In genomic region chr20:63873477-63873971, GRCh38 we compare ENCODE assay signal across 9 cellular contexts. TPM values are rescaled to one million over a fixed set of nuclear protein-coding genes. Genes with fewer than 3 reads are reported as not detected.
DNase-seq lines count a peak whose midpoint lies in the region; ATAC-seq and TF ChIP-seq lines count a peak whose summit lies in the region.
"Had no signal": no experiment of that assay in that cellular context is flagged by ENCODE, and none has a peak within 500 bp of the region (broad histone marks: within the 10 kb centered on the region; RNA-seq: fewer than 3 reads in every experiment).

No MANE protein-coding gene starts in this region.

- intact Hi-C loops in dendritic cell treated with granulocyte-macrophage colony-stimulating factor and Interleukin-4, amounts not matched to agents 40 ng/mL and 50 ng/mL, for 4 days (cut with micrococcal nuclease), result loop anchor here (1.0 to 2.0 kb wide), 2 partner anchors 9 to 21 kb away; partner anchors contain the start of gene DNAJC5
- intact Hi-C loops in vagina (cut with DNase I), result no loop called here

- no peaks in the 10 kb centered on the region for H3K27me3 Mint-ChIP-seq in CD4-positive, CD25-positive, alpha-beta regulatory T cell
- no peaks in the 10 kb centered on the region for H3K27me3 Mint-ChIP-seq in dendritic cell treated with granulocyte-macrophage colony-stimulating factor and Interleukin-4, amounts not matched to agents 40 ng/mL and 50 ng/mL, for 4 days

- no peak for TF ChIP-seq POLR2A in vagina (IDR thresholded peaks at IDR 0.05)

- no peaks in the 10 kb centered on the region for H3K27me3 ChIP-seq in CD4-positive, CD25-positive, alpha-beta regulatory T cell (ENCODE audit: control insufficient read depth, insufficient read depth, low read length)
- no peaks in the 10 kb centered on the region for H3K27me3 ChIP-seq in vagina
- H3K27me3 ChIP-seq: uterus had no signal

- peak in 1 of 3 donors; percentile 75 for DNase-seq in CD4-positive, CD25-positive, alpha-beta regulatory T cell
- peak; percentile 90 for DNase-seq in RPMI7951 (ENCODE audit: low read depth)
- DNase-seq in non-pigmented ciliary epithelial cell (ENCODE audit: low read depth), result peak; percentile 70
- DNase-seq in NCI-H1436 treated with DMSO at 0.1 percent for 48 hours (lab: John Stamatoyannopoulos, UW), result no peak
- no peak for DNase-seq in vagina (ENCODE audit: extremely low spot score in 2 of 2)

- H3K4me1 Mint-ChIP-seq in CD4-positive, CD25-positive, alpha-beta regulatory T cell, result peaks cover 0 to 7% (median 6%) of the 10 kb centered on the region in 4 donors
- H3K4me1 Mint-ChIP-seq in dendritic cell treated with granulocyte-macrophage colony-stimulating factor and Interleukin-4, amounts not matched to agents 40 ng/mL and 50 ng/mL, for 4 days (ENCODE audit: low read depth), result peaks cover 63% of the 10 kb centered on the region

- no peaks in the 10 kb centered on the region for H3K9me3 Mint-ChIP-seq in CD4-positive, CD25-positive, alpha-beta regulatory T cell
- no peaks in the 10 kb centered on the region for H3K9me3 Mint-ChIP-seq in dendritic cell treated with granulocyte-macrophage colony-stimulating factor and Interleukin-4, amounts not matched to agents 40 ng/mL and 50 ng/mL, for 4 days

- H3K4me3 ChIP-seq in CD4-positive, CD25-positive, alpha-beta regulatory T cell (ENCODE audit: low read depth, low read length), result no peak overlapping the region
- no peak overlapping the region for H3K4me3 ChIP-seq in vagina
- H3K4me3 ChIP-seq: uterus had no signal

- no peak for TF ChIP-seq CTCF in vagina (IDR thresholded peaks at IDR 0.05)

- H3K4me1 ChIP-seq in CD4-positive, CD25-positive, alpha-beta regulatory T cell (ENCODE audit: control insufficient read depth, insufficient read depth, low read length, poor library complexity, severe bottlenecking), result no peaks in the 10 kb centered on the region
- H3K4me1 ChIP-seq in vagina, result peaks cover 18% of the 10 kb centered on the region
- H3K4me1 ChIP-seq: uterus had no signal

- H3K36me3 Mint-ChIP-seq in CD4-positive, CD25-positive, alpha-beta regulatory T cell, result peaks cover 29% of the 10 kb centered on the region
- peaks cover 100% of the 10 kb centered on the region for H3K36me3 Mint-ChIP-seq in dendritic cell treated with granulocyte-macrophage colony-stimulating factor and Interleukin-4, amounts not matched to agents 40 ng/mL and 50 ng/mL, for 4 days (ENCODE audit: low read depth)

- no peak overlapping the region for H3K27ac Mint-ChIP-seq in CD4-positive, CD25-positive, alpha-beta regulatory T cell
- H3K27ac Mint-ChIP-seq in dendritic cell treated with granulocyte-macrophage colony-stimulating factor and Interleukin-4, amounts not matched to agents 40 ng/mL and 50 ng/mL, for 4 days, result peak overlapping the region; percentile 94

- no peaks in the 10 kb centered on the region for H3K9me3 ChIP-seq in CD4-positive, CD25-positive, alpha-beta regulatory T cell (ENCODE audit: control insufficient read depth in 2 of 2, low read length in 2 of 2)
- H3K9me3 ChIP-seq in vagina, result no peaks in the 10 kb centered on the region
- H3K9me3 ChIP-seq: uterus had no signal

- H3K4me3 Mint-ChIP-seq in CD4-positive, CD25-positive, alpha-beta regulatory T cell, result peak overlapping the region in 1 of 4 donors; percentile 21
- peak overlapping the region; percentile 65 for H3K4me3 Mint-ChIP-seq in dendritic cell treated with granulocyte-macrophage colony-stimulating factor and Interleukin-4, amounts not matched to agents 40 ng/mL and 50 ng/mL, for 4 days

- peak; percentile 70 to 79 for ATAC-seq in CD4-positive, CD25-positive, alpha-beta regulatory T cell (ENCODE audit: low read depth in 2 of 2)
- ATAC-seq in HG02840 (IDR thresholded peaks at IDR 0.05; ENCODE audit: low FRiP score, unreplicated experiment) (no peak), HG02852 (IDR thresholded peaks at IDR 0.05; ENCODE audit: unreplicated experiment) (no peak)

- no peak overlapping the region for H3K27ac ChIP-seq in CD4-positive, CD25-positive, alpha-beta regulatory T cell (ENCODE audit: insufficient read depth, low read length, poor library complexity, severe bottlenecking)
- no peak overlapping the region for H3K27ac ChIP-seq in vagina

- peaks cover 68% of the 10 kb centered on the region for H3K36me3 ChIP-seq in CD4-positive, CD25-positive, alpha-beta regulatory T cell (ENCODE audit: control insufficient read depth, insufficient read depth, low read length)
- H3K36me3 ChIP-seq in vagina, result peaks cover 0 to 78% of the 10 kb centered on the region in 2 donors
- H3K36me3 ChIP-seq: uterus had no signal

RNA-seq across cellular contexts. Expression of gene TPD52L2, which starts 8.5 kb away (rescaled TPM):
- total RNA-seq in CD4-positive, CD25-positive, alpha-beta regulatory T cell, result 33.7 TPM
- 10 to 100 TPM; 69.0 to 72.1 (median 69.9) TPM for polyA plus RNA-seq in CD4-positive, CD25-positive, alpha-beta regulatory T cell
- total RNA-seq in RPMI7951 (2014; rRNA removed; shearing (Covaris generic)), result 137 and 140 TPM in 2 replicates
- total RNA-seq in vagina, result 90.1 TPM

RNA-seq across cellular contexts. Expression of gene ABHD16B, which starts 12.2 kb away (rescaled TPM):
- not detected for total RNA-seq in CD4-positive, CD25-positive, alpha-beta regulatory T cell
- polyA plus RNA-seq in CD4-positive, CD25-positive, alpha-beta regulatory T cell, result under 1 TPM in 1 of 4 donors, not detected in 3; 0.21 TPM
- total RNA-seq in RPMI7951 (2014; rRNA removed; shearing (Covaris generic)), result not detected in 2 replicates
- not detected for total RNA-seq in vagina
- total RNA-seq: uterus had no signal

RNA-seq across cellular contexts. Expression of gene DNAJC5, which starts 21.4 kb away (rescaled TPM):
- 34.9 TPM for total RNA-seq in CD4-positive, CD25-positive, alpha-beta regulatory T cell
- polyA plus RNA-seq in CD4-positive, CD25-positive, alpha-beta regulatory T cell, result 1 to 10 TPM; 5.0 to 7.0 (median 5.8) TPM
- 29.3 and 37.1 TPM in 2 replicates for total RNA-seq in RPMI7951 (2014; rRNA removed; shearing (Covaris generic))
- 25.8 TPM for total RNA-seq in vagina

RNA-seq across cellular contexts. Expression of gene ZBTB46, which starts 42.5 kb away (rescaled TPM):
- total RNA-seq in CD4-positive, CD25-positive, alpha-beta regulatory T cell, result 0.49 TPM
- polyA plus RNA-seq in CD4-positive, CD25-positive, alpha-beta regulatory T cell, result under 1 TPM in 2 of 4 donors, not detected in 2; 0.03 to 0.09 TPM
- 3.4 and 5.8 TPM in 2 replicates for total RNA-seq in RPMI7951 (2014; rRNA removed; shearing (Covaris generic))
- 7.4 TPM for total RNA-seq in vagina

Comparison
In these comparisons a context has a peak if more than half of its experiments do, and no peak if none do; other contexts are left out.
1. ATAC-seq: peak in CD4-positive, CD25-positive, alpha-beta regulatory T cell (2 of 2); none in HG02840 (single experiment) and HG02852 (single experiment).
2. DNase-seq: peak in RPMI7951 (single experiment) and non-pigmented ciliary epithelial cell (single experiment); none in NCI-H1436 treated with DMSO at 0.1 percent for 48 hours (single experiment) and vagina (0 of 2).